8 cellular contexts compared by ENCODE assay signal in the genomic region with DNA sequence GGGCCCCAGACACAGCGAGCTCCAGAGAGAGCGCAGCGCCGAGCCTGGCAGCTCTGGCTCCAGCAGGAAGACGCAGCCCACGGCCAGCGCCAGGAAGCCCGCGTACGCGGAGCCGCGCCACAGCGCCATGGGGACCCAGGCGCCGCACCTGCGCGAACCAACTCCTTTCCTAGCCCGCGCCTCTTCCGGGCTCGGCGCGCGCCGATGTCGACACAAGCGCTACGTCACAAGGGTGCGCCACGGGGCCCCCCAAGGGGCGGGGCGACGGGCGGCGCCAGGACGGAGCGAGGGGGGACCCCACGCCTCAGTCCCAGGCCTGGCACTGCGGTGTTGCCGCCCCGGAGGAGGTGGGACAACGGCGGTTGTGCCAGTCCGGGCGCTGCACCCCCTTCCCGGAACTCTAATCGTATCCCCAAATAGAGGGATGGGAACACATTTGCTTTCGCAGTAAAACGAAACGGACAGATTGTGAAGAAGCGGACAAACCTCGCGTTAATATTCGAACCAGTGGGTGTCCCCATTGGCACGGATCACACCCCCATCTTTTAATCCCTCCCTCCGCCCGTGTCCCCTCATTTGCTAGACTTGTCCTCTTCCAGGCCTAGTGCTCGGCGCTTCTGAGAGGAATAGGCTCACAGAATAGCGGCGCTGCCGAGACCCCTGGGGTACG. TPM values are rescaled to one million over a fixed set of nuclear protein-coding genes. Genes with fewer than 3 reads are reported as not detected.
DNase-seq lines count a peak whose midpoint lies in the region; ATAC-seq and TF ChIP-seq lines count a peak whose summit lies in the region.

Gene ADPGK, minus strand, starts transcription at position 196 of the 670 bp plus-strand sequence. Its CDS starts 67 bp downstream, at position 129.

- no peaks in the 10 kb centered on the region for H3K27me3 ChIP-seq in skeletal muscle tissue (ENCODE audit: control insufficient read depth in 3 of 3, insufficient read depth in 3 of 3, low read length in 3 of 3)

- H3K27ac ChIP-seq in VCaP = peak within 1 kb of the TSS; percentile 90
- peak within 1 kb of the TSS; percentile 93 for H3K27ac ChIP-seq in skeletal muscle tissue (ENCODE audit: low read depth, low read length)

- H3K4me1 ChIP-seq in skeletal muscle tissue (ENCODE audit: control insufficient read depth in 3 of 3, insufficient read depth in 3 of 3, low read length in 3 of 3) = peaks cover 23 to 45% (median 29%) of the 10 kb centered on the region in 3 donors

- H3K9ac ChIP-seq in skeletal muscle tissue (ENCODE audit: low read depth in 1 of 3, low read length in 3 of 3) = peak within 1 kb of the TSS; percentile 95 to 97 (median 97)

- H3K9me3 ChIP-seq in iPS-18c (ENCODE audit: control insufficient read depth, insufficient read depth, low read length) = no peaks in the 10 kb centered on the region
- H3K9me3 ChIP-seq in skeletal muscle tissue (ENCODE audit: control insufficient read depth in 3 of 3, low read length in 3 of 3) = no peaks in the 10 kb centered on the region

- POLR2A ChIA-PET in AG04449 (lab: Yijun Ruan, JAX) = no interaction called here

- CTCF ChIA-PET in AG04449 (lab: Yijun Ruan, JAX) = interaction anchor here (0.9 to 3.0 kb wide), 9 partner anchors 11 to 457 kb away, joined by 3 to 28 read pairs (median 5); no protein-coding TSS in a partner anchor

- DNase-seq in AG04449 (ENCODE audit: low read depth, low spot score) = peak; percentile 57
- DNase-seq in NCI-H2196 treated with DMSO at 0.1 percent for 48 hours (lab: John Stamatoyannopoulos, UW; ENCODE audit: unreplicated experiment) = peak; percentile 48
- peak; percentile 92 to 96 for DNase-seq in T47D (ENCODE audit: low read depth in 1 of 2, low spot score in 1 of 2)

- TF ChIP-seq CTCF in AG04449 (IDR thresholded peaks at IDR 0.05; ENCODE audit: insufficient read depth, low read length, missing control alignments) = no peak
- TF ChIP-seq CTCF in VCaP (conservative IDR thresholded peaks at IDR 0.05) = no peak

- in situ Hi-C loops in T47D (cut with HindIII; ENCODE audit: low pct_unique_long_range_greater_than_20kb, low sequenced_read_pairs) = no loop called here

- ATAC-seq in GM18873 (IDR thresholded peaks at IDR 0.05; ENCODE audit: low FRiP score, unreplicated experiment) = peak; percentile 63
- peak; percentile 65 for ATAC-seq in HG03135 (IDR thresholded peaks at IDR 0.05; ENCODE audit: unreplicated experiment)

- H3K4me3 ChIP-seq in AG04449 (ENCODE audit: low read depth, low read length) (peak within 1 kb of the TSS; percentile 92), iPS-18c (ENCODE audit: insufficient read depth, low read depth, low read length) (peak within 1 kb of the TSS; percentile 98), skeletal muscle tissue (ENCODE audit: low read length in 3 of 3) (peak within 1 kb of the TSS; percentile 84 to 97 (median 85))

- H3K36me3 ChIP-seq in skeletal muscle tissue (ENCODE audit: control insufficient read depth in 3 of 3, insufficient read depth in 3 of 3, low read length in 3 of 3) = peaks cover 0 to 10% (median 6%) of the 10 kb centered on the region in 3 donors

RNA-seq across cellular contexts. Expression of gene ADPGK, which starts in this region (rescaled TPM):
- total RNA-seq in skeletal muscle tissue = 39.1 TPM

Comparison
In these comparisons a context has a peak if more than half of its experiments do, and no peak if none do; other contexts are left out.
1. Peak in every context shown above with its lines: DNase-seq, ATAC-seq, H3K4me3 ChIP-seq and H3K27ac ChIP-seq.